In the genomic region with DNA sequence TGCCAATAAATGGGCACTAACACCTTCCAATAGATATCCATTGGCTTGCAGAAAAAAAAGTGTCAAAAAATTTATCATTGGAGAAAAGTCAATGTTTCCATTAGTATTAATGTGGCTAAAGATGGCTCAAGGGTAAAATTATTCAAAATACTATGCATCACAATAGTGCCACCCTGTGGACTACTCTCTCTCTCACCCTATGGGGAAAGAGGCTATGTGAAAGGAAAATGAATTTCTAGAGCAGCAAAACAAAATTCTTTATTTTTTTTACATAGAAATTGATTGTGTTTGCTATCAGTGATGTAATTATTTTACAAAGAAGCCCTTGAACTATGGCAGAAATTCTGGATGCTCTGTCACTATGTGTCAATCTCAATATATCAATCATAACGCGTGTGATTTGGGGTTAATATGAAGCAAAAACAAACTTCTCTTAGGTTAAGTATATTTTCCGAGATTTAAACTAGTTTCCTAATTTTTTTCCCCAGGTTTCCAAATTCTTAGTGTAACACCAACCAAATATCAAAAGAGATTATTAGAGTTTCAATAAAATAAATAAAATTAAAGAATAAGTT, we compare ENCODE assay signal across 7 cellular contexts.
A peak's percentile ranks its signal among the peaks of the same experiment; 100 is the strongest.
DNase-seq lines count a peak whose midpoint lies in the region; FAIRE-seq and TF ChIP-seq lines count a peak whose summit lies in the region.
"Not testable (repeated sequence)": the region's sequence is repeated elsewhere in the genome, so short reads cannot be mapped to it uniquely, and the experiment has no call there.

No MANE protein-coding gene starts in this region.

- H3K36me3 Mint-ChIP-seq in immature natural killer cell; neural crest cell (ENCODE audit: low read depth): not testable (repeated sequence)

- H4K5ac ChIP-seq in H1 (ENCODE audit: insufficient read length, low read depth, low read length), result not testable (repeated sequence)

- not testable (repeated sequence) for TF ChIP-seq EP300 in H1 (IDR thresholded peaks at IDR 0.05; ENCODE audit: borderline replicate concordance in 1 of 2, low read depth in 2 of 2, low read length in 2 of 2)

- H3K4ac ChIP-seq in H1 (replicated peaks; ENCODE audit: insufficient read length, low read depth, low read length), result not testable (repeated sequence)

- not testable (repeated sequence) for H3K9me3 ChIP-seq in H1 (ENCODE audit: insufficient read depth in 2 of 2, low read depth in 1 of 2, low read length in 1 of 2)

- WGBS in H1 (ENCODE audit: extremely low coverage in 1 of 2, insufficient coverage in 1 of 2, insufficient read length in 1 of 2, insufficient replicate concordance in 2 of 2, low coverage in 1 of 2, low lambda C conversion rate in 2 of 2, missing lambda C conversion rate in 1 of 2), 2 experiments, result 82% methylated on average over 3 of the region's 3 CpGs; no CpG with 5 or more reads in 1 of the 2 experiments

- CTCF ChIA-PET in H1 (lab: Charles Lee; ENCODE audit: partially characterized antibody), result not testable (repeated sequence)

- not testable (repeated sequence) for H3K4me3 ChIP-seq in HFF-Myc (replicated peaks; ENCODE audit: low read depth, low read length); H1 (ENCODE audit: extremely low read depth in 1 of 4, insufficient read depth in 2 of 4, low read depth in 3 of 4, low read length in 4 of 4)

- H3K27ac Mint-ChIP-seq in immature natural killer cell; neural crest cell (ENCODE audit: unreplicated experiment): not testable (repeated sequence)

- peaks cover 23 to 31% of the 10 kb centered on the region in 2 donors for H3K4me1 Mint-ChIP-seq in immature natural killer cell
- not testable (repeated sequence) for H3K4me1 Mint-ChIP-seq in neural crest cell

- not testable (repeated sequence) for H2AFZ ChIP-seq in H1 (ENCODE audit: low read length)

- not testable (repeated sequence) for H2AK5ac ChIP-seq in H1 (ENCODE audit: low read depth, low read length)

- not testable (repeated sequence) for H3K23me2 ChIP-seq in H1 (ENCODE audit: low read depth, low read length)

- not testable (repeated sequence) for H2BK15ac ChIP-seq in H1 (ENCODE audit: low read length)

- FAIRE-seq in D721Med (lab: Jason Lieb, UNC), result peak; percentile 72
- not testable (repeated sequence) for FAIRE-seq in H1 (lab: Jason Lieb, UNC)

- not testable (repeated sequence) for H3K18ac ChIP-seq in H1 (ENCODE audit: extremely low read depth, low read length)

- H3K9ac ChIP-seq in H1 (replicated peaks in 1 of 4; ENCODE audit: extremely low read depth in 1 of 4, low read depth in 3 of 4, low read length in 3 of 4), result not testable (repeated sequence)

- H4K8ac ChIP-seq in H1 (ENCODE audit: extremely low read depth, insufficient read depth, low read length), result not testable (repeated sequence)

- not testable (repeated sequence) for H3K27ac ChIP-seq in VCaP; H1 (ENCODE audit: low read depth, low read length)

- H3K56ac ChIP-seq in H1 (replicated peaks; ENCODE audit: insufficient read length, low read depth, low read length), result not testable (repeated sequence)

- H3K79me1 ChIP-seq in H1 (ENCODE audit: low read depth, low read length), result not testable (repeated sequence)

- H3K9me3 Mint-ChIP-seq in immature natural killer cell, neural crest cell: not testable (repeated sequence)

- H3K4me2 ChIP-seq in H1 (ENCODE audit: insufficient read depth in 1 of 2, low read depth in 2 of 2, low read length in 2 of 2), result not testable (repeated sequence)

- not testable (repeated sequence) for H3K79me2 ChIP-seq in H1 (ENCODE audit: control insufficient read depth in 1 of 2, insufficient read depth in 2 of 2, low read length in 2 of 2)

- H2BK5ac ChIP-seq in H1 (ENCODE audit: low read depth, low read length), result not testable (repeated sequence)

- peaks cover 0 to 17% (median 5%) of the 10 kb centered on the region in 4 experiments; a peak in 4 of 7 replicates for H3K27me3 ChIP-seq in H1 (replicated peaks in 1 of 4; ENCODE audit: control insufficient read depth in 3 of 4, extremely low read depth in 1 of 4, insufficient read depth in 3 of 4, low read length in 3 of 4)

- H3K23ac ChIP-seq in H1 (ENCODE audit: insufficient read length), result not testable (repeated sequence)

- POLR2A ChIA-PET in H1 (lab: Charles Lee; ENCODE audit: partially characterized antibody), result not testable (repeated sequence)

- not testable (repeated sequence) for H3K4me1 ChIP-seq in H1 (replicated peaks in 1 of 4; ENCODE audit: control insufficient read depth in 3 of 4, insufficient read depth in 4 of 4, low read length in 3 of 4)

- H3K14ac ChIP-seq in H1 (ENCODE audit: insufficient read length), result not testable (repeated sequence)

- H3K27me3 Mint-ChIP-seq in immature natural killer cell (ENCODE audit: low read depth in 3 of 3) (peaks cover 0 to 13% (median 7%) of the 10 kb centered on the region in 3 donors), neural crest cell (ENCODE audit: low read depth) (peaks cover 25% of the 10 kb centered on the region)

- not testable (repeated sequence) for H2BK120ac ChIP-seq in H1 (replicated peaks; ENCODE audit: low read depth, low read length)

- peak; percentile 34 for TF ChIP-seq CTCF in D721Med (IDR thresholded peaks at IDR 0.05; ENCODE audit: insufficient read depth, missing control alignments)
- TF ChIP-seq CTCF in HFF-Myc (IDR thresholded peaks at IDR 0.05; ENCODE audit: low read depth, low read length, missing control alignments), result peak; percentile 31
- TF ChIP-seq CTCF in VCaP (conservative IDR thresholded peaks at IDR 0.05), result peak; percentile 76
- not testable (repeated sequence) for TF ChIP-seq CTCF in H1 (IDR thresholded peaks at IDR 0.05; ENCODE audit: control extremely low read depth in 1 of 3, insufficient read depth in 1 of 3, low read depth in 1 of 3, low read length in 3 of 3)
- peak; percentile 71 for TF ChIP-seq CTCF in neural crest cell (conservative IDR thresholded peaks at IDR 0.05)

- TF ChIP-seq POLR2A in H1 (IDR thresholded peaks at IDR 0.05; ENCODE audit: control extremely low read depth in 1 of 2, low read depth in 2 of 2, low read length in 2 of 2), result not testable (repeated sequence)

- not testable (repeated sequence) for H2BK20ac ChIP-seq in H1 (ENCODE audit: low read length)

- peak; percentile 11 to 22; a peak in 2 of 4 replicates for TF ChIP-seq RAD21 in H1 (IDR thresholded peaks at IDR 0.05 in 1 of 2, conservative IDR thresholded peaks at IDR 0.05 in 1 of 2; ENCODE audit: low read depth in 2 of 2, low read length in 2 of 2)

- not testable (repeated sequence) for H3K36me3 ChIP-seq in H1 (ENCODE audit: control insufficient read depth in 2 of 4, insufficient read depth in 4 of 4, low read length in 3 of 4)

- not testable (repeated sequence) for H4K91ac ChIP-seq in H1 (replicated peaks; ENCODE audit: insufficient read length, low read length)

- not testable (repeated sequence) for H4K20me1 ChIP-seq in H1 (replicated peaks in 1 of 2; ENCODE audit: control insufficient read depth in 1 of 2, insufficient read depth in 2 of 2, low read length in 2 of 2)

- not testable (repeated sequence) for H3K4me3 Mint-ChIP-seq in immature natural killer cell
- H3K4me3 Mint-ChIP-seq in neural crest cell, result peak overlapping the region; percentile 50

- H2BK12ac ChIP-seq in H1 (ENCODE audit: low read depth, low read length), result not testable (repeated sequence)

- DNase-seq in D721Med (ENCODE audit: insufficient read length, low spot score); HFF-Myc (ENCODE audit: extremely low read depth, low read depth); H1 (ENCODE audit: low read depth in 1 of 2, low spot score in 2 of 2); neural crest cell (ENCODE audit: low read depth, low spot score): not testable (repeated sequence)
- peak; percentile 7 for DNase-seq in NCI-H460 (ENCODE audit: extremely low read depth, low read depth)
- DNase-seq in immature natural killer cell, result peak; percentile 6 to 31 (median 29)
